In the genomic region with DNA sequence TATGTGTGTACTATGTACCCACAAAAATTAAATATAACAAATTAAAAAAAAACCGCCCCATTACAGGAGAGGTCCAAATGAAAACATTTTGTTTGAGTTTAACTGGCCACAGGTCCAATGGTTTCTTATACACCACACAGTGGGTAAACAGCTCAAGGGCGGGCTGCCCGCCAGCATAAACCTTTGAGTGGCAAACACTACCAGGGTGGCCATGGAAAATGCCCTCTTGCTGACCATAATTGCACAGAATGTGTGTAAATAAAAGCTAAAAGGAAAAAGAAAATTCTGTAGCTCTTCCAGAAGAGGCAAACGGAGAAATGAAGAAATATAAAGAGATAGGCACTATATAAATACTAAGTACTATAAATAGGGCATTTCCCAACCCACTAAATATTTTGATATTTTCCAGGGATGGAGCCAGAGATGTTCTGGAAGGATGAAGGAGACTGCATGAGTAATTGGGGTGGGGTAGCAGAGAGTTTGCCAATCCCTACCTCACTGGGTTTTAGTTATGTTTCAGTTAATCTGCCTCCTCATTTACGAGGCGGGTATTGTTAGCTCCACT, we compare ENCODE assay signal across 9 cellular contexts. TPM values are rescaled to one million over a fixed set of nuclear protein-coding genes. Genes with fewer than 3 reads are reported as not detected.
DNase-seq lines count a peak whose midpoint lies in the region; ATAC-seq, FAIRE-seq and TF ChIP-seq lines count a peak whose summit lies in the region.
"Had no signal": no experiment of that assay in that cellular context is flagged by ENCODE, and none has a peak within 500 bp of the region (broad histone marks: within the 10 kb centered on the region; RNA-seq: fewer than 3 reads in every experiment).

No MANE protein-coding gene starts in this region.

- H3K4me1 ChIP-seq in A549 (peaks cover 25% of the 10 kb centered on the region), HEK293 (ENCODE audit: control insufficient read depth, insufficient read depth, low read length) (peaks cover 8% of the 10 kb centered on the region), kidney (ENCODE audit: control insufficient read depth in 1 of 2, insufficient read depth in 1 of 2, low read depth in 1 of 2, low read length in 2 of 2) (peaks cover 8 to 13% of the 10 kb centered on the region in 2 donors), thoracic aorta (ENCODE audit: control insufficient read depth in 1 of 2, low read depth in 2 of 2) (peaks cover 16 to 29% of the 10 kb centered on the region in 2 donors)

- no peaks in the 10 kb centered on the region for H3K9me3 ChIP-seq in A549
- H3K9me3 ChIP-seq in HEK293 (ENCODE audit: control insufficient read depth, insufficient read depth, low read depth, low read length): no peaks in the 10 kb centered on the region
- no peaks in the 10 kb centered on the region for H3K9me3 ChIP-seq in kidney (ENCODE audit: control insufficient read depth in 1 of 2, low read length in 2 of 2)
- H3K9me3 ChIP-seq in thoracic aorta: no peaks in the 10 kb centered on the region

- H3K4me3 ChIP-seq in A549 (peak overlapping the region; percentile 79), HEK293 (ENCODE audit: low read depth, low read length) (peak overlapping the region; percentile 76), astrocyte of the cerebellum (ENCODE audit: low read depth, low read length) (peak overlapping the region; percentile 76), kidney (ENCODE audit: low read length in 2 of 2) (peak overlapping the region; percentile 88 to 96), thoracic aorta (peak overlapping the region; percentile 95)

- TF ChIP-seq POLR2A in A549 (IDR thresholded peaks at IDR 0.05; ENCODE audit: low read length): no peak

- no peaks in the 10 kb centered on the region for H3K27me3 ChIP-seq in thoracic aorta (replicated peaks; ENCODE audit: insufficient read depth)

- intact Hi-C loops in kidney (cut with DNase I): no loop called here

- H3K27ac ChIP-seq in A549: peak overlapping the region; percentile 94 to 95
- peak overlapping the region; percentile 96; the same call in 1 of the 2 replicates for H3K27ac ChIP-seq in HEK293 (ENCODE audit: extremely low read depth, low read depth, low read length)
- H3K27ac ChIP-seq in kidney (ENCODE audit: low read depth in 2 of 2, low read length in 2 of 2): peak overlapping the region in 1 of 2 donors; percentile 91
- peak overlapping the region; percentile 96 to 97 for H3K27ac ChIP-seq in thoracic aorta

- 36% methylated on average over 6 of the region's 6 CpGs for WGBS in A549 (ENCODE audit: missing lambda C conversion rate)

- CTCF ChIA-PET in A549 (lab: Yijun Ruan, JAX) (interaction anchor here (0.5 to 1.2 kb wide), 2 partner anchors 45 to 170 kb away, joined by 3 read pairs; no protein-coding TSS in a partner anchor), HEK293 (lab: Yijun Ruan, JAX) (interaction anchor here (0.8 to 1.3 kb wide), 3 partner anchors 36 to 215 kb away, joined by 3 to 5 read pairs (median 4); no protein-coding TSS in a partner anchor)

- TF ChIP-seq EP300 in A549 (IDR thresholded peaks at IDR 0.05): no peak

- H3K9ac ChIP-seq in kidney (ENCODE audit: low read length in 2 of 2): peak overlapping the region; percentile 81 to 91

- H3K4me2 ChIP-seq in A549: peak overlapping the region; percentile 80

- in situ Hi-C loops in astrocyte of the cerebellum (cut with HindIII; ENCODE audit: low sequenced_read_pairs): no loop called here

- FAIRE-seq in A549 (lab: Jason Lieb, UNC) (no peak), kidney (lab: Jason Lieb, UNC) (no peak)

- H3K36me3 ChIP-seq in HEK293 (ENCODE audit: control insufficient read depth in 2 of 2, insufficient read depth in 1 of 2, low read length in 2 of 2) (peaks cover 4 to 27% of the 10 kb centered on the region in 2 experiments; a peak in 2 of 3 replicates), kidney (ENCODE audit: control insufficient read depth in 1 of 2, insufficient read depth in 2 of 2, low read length in 2 of 2) (no peaks in the 10 kb centered on the region), thoracic aorta (peaks cover 4% of the 10 kb centered on the region)

- no peak for TF ChIP-seq CTCF in A549 (IDR thresholded peaks at IDR 0.05)
- TF ChIP-seq CTCF in HEK293 (tag by site-specific recombination; IDR thresholded peaks at IDR 0.05): no peak
- no peak for TF ChIP-seq CTCF in astrocyte of the cerebellum (IDR thresholded peaks at IDR 0.05; ENCODE audit: low read depth, low read length, missing control alignments)
- TF ChIP-seq CTCF in kidney (IDR thresholded peaks at IDR 0.05; ENCODE audit: borderline replicate concordance, extremely low read depth, insufficient read depth): no peak
- TF ChIP-seq CTCF in thoracic aorta (IDR thresholded peaks at IDR 0.05): no peak

- DNase-seq in A549 (ENCODE audit: low read depth in 1 of 2, low spot score in 1 of 2) (no peak), astrocyte of the cerebellum (ENCODE audit: low read depth) (no peak), kidney (no peak), thoracic aorta (ENCODE audit: low spot score) (peak; percentile 25), HuH-7.5 (ENCODE audit: low spot score) (no peak), middle frontal gyrus (ENCODE audit: extremely low spot score, low spot score) (no peak)

- POLR2A ChIA-PET in A549 (lab: Yijun Ruan, JAX): interaction anchor here (0.6 to 2.3 kb wide), 2 partner anchors 82 to 140 kb away, joined by 3 to 6 read pairs; partner anchors contain the start of gene HSP90AB1
- POLR2A ChIA-PET in HEK293 (lab: Yijun Ruan, JAX): interaction anchor here (1.3 to 1.9 kb wide), 3 partner anchors 10 to 140 kb away, joined by 4 to 21 read pairs (median 13); partner anchors contain the start of gene HSP90AB1

- ATAC-seq in A549: no peak
- ATAC-seq in thoracic aorta (ENCODE audit: insufficient number of reproducible peaks, low FRiP score, low read depth): peak; percentile 58
- no peak for ATAC-seq in HG03432 (IDR thresholded peaks at IDR 0.05; ENCODE audit: unreplicated experiment)

- no peak for TF ChIP-seq RAD21 in A549 (conservative IDR thresholded peaks at IDR 0.05 in 1 of 2, IDR thresholded peaks at IDR 0.05 in 1 of 2)

TF ChIP-seq in A549, 52 proteins besides CTCF, POLR2A, EP300 and RAD21:
- TF ChIP-seq ESRRA (IDR thresholded peaks at IDR 0.05; ENCODE audit: borderline replicate concordance, low read length) (no peak), HOXA7 (CRISPR knock-in tag; IDR thresholded peaks at IDR 0.05) (no peak), SMC3 (IDR thresholded peaks at IDR 0.05) (no peak), CBX8 (IDR thresholded peaks at IDR 0.05) (no peak), PHF8 (IDR thresholded peaks at IDR 0.05; ENCODE audit: borderline replicate concordance, low read depth) (no peak), MAZ (IDR thresholded peaks at IDR 0.05; ENCODE audit: borderline replicate concordance, low read depth, low read length) (no peak)

TF ChIP-seq in HEK293, 187 proteins besides CTCF, POLR2A, EP300 and RAD21:
- TF ChIP-seq MEIS1 (CRISPR knock-in tag; IDR thresholded peaks at IDR 0.05; ENCODE audit: borderline replicate concordance) (no peak), ZNF335 (tag by site-specific recombination; conservative IDR thresholded peaks at IDR 0.05) (peak; percentile 74), ZNF571 (tag by site-specific recombination; IDR thresholded peaks at IDR 0.05) (no peak), ZNF416 (tag by site-specific recombination; IDR thresholded peaks at IDR 0.05) (no peak)

RNA-seq across cellular contexts. Expression of gene CDC5L, which starts 1.1 kb away (rescaled TPM):
- polyA plus RNA-seq in A549 (2011; rRNA removed) (14.4 and 20.5 TPM in 2 replicates), A549 (2017; fragmentation: RNase III; extraction: RNeasy Plus Mini Kit Qiagen cat#74134 plus additional on column Dnase treatment) (12.6 to 13.0 TPM (median 12.8 TPM) in 3 replicates), kidney (ENCODE audit: insufficient read depth, low read depth, low replicate concordance) (7.6 TPM)
- 3.6 and 3.9 TPM in 2 replicates for polyA plus RNA-seq in A549 (2012; cell fraction: cytosol; rRNA removed)
- polyA plus RNA-seq in A549 (2012; cell fraction: nucleus; rRNA removed): 3.1 and 3.6 TPM in 2 replicates
- 10.7 and 10.8 TPM in 2 replicates for polyA minus RNA-seq in A549 (2011; rRNA and poly(A)+ RNA removed)
- total RNA-seq in kidney (17.6 TPM), thoracic aorta (10 to 100 TPM; 19.6 to 21.7 TPM)

RNA-seq across cellular contexts. Expression of gene SPATS1, which starts 44.0 kb away (rescaled TPM):
- polyA plus RNA-seq in A549 (2011; rRNA removed) (not detected in 2 replicates), A549 (2017; fragmentation: RNase III; extraction: RNeasy Plus Mini Kit Qiagen cat#74134 plus additional on column Dnase treatment) (not detected in 3 replicates), kidney (ENCODE audit: insufficient read depth, low read depth, low replicate concordance) (not detected)
- polyA plus RNA-seq in A549 (2012; cell fraction: cytosol; rRNA removed): not detected in 2 replicates
- not detected in 2 replicates for polyA plus RNA-seq in A549 (2012; cell fraction: nucleus; rRNA removed)
- not detected in 2 replicates for polyA minus RNA-seq in A549 (2011; rRNA and poly(A)+ RNA removed)
- total RNA-seq in kidney (not detected), thoracic aorta (not detected)
- total RNA-seq: renal cortical epithelial cell had no signal
